ENCODE assay signal across 14 cellular contexts in the genomic region with DNA sequence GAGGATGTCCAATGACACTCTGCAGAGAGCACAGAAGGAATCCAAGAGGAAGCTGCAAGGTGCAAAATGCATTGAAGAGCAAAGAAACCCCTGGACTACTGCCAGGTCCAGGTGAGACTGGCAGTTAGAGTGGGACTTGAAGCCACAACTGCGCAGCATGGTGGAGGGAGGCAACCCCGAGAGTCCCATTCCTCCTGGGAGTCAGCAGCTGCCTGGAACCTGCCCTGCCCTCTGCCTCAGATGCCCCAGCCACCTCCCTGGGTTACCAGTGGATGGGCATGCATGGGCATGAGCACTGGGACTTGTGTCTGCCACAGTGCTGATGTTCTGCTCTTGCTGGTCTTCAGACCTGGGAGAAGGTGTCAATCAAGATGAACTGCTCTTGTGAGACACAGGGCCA. TPM values are rescaled to one million over a fixed set of nuclear protein-coding genes. Genes with fewer than 3 reads are reported as not detected.
A peak's percentile ranks its signal among the peaks of the same experiment; 100 is the strongest.
DNase-seq lines count a peak whose midpoint lies in the region; ATAC-seq and TF ChIP-seq lines count a peak whose summit lies in the region.
"Had no signal": no experiment of that assay in that cellular context is flagged by ENCODE, and none has a peak within 500 bp of the region (broad histone marks: within the 10 kb centered on the region; RNA-seq: fewer than 3 reads in every experiment).

No MANE protein-coding gene starts in this region.

- no peaks in the 10 kb centered on the region for H3K27me3 Mint-ChIP-seq in stimulated activated naive CD8-positive, alpha-beta T cell treated with anti-CD3 and anti-CD28 coated beads, Interleukin-15, amount 100 ng/mL, for 72 hours
- H3K27me3 Mint-ChIP-seq: activated naive CD8-positive, alpha-beta T cell had no signal

- peaks cover 15% of the 10 kb centered on the region for H3K4me1 ChIP-seq in OCI-LY3 (ENCODE audit: low read length)
- H3K4me1 ChIP-seq: breast epithelium had no signal

- no peaks in the 10 kb centered on the region for H3K27me3 ChIP-seq in OCI-LY3 (ENCODE audit: low read depth, low read length)
- H3K27me3 ChIP-seq: breast epithelium, tibial nerve had no signal

- H3K9me3 Mint-ChIP-seq in stimulated activated naive CD8-positive, alpha-beta T cell treated with anti-CD3 and anti-CD28 coated beads, Interleukin-15, amount 100 ng/mL, for 72 hours: no peaks in the 10 kb centered on the region
- H3K9me3 Mint-ChIP-seq: T-cell had no signal

- H3K4me3 ChIP-seq in OCI-LY3 (ENCODE audit: low read length): 0 out of 2 replicates have a peak overlapping the region, but pooled peaks have one; percentile 14
- H3K4me3 ChIP-seq: breast epithelium, tibial nerve had no signal

- no peak overlapping the region for H3K9ac ChIP-seq in OCI-LY3 (ENCODE audit: low read length)

- no peaks in the 10 kb centered on the region for H3K79me2 ChIP-seq in OCI-LY3 (ENCODE audit: low read length)

- ATAC-seq in esophagus mucosa: peak; percentile 58
- no peak for ATAC-seq in stimulated activated naive CD8-positive, alpha-beta T cell treated with anti-CD3 and anti-CD28 coated beads, Interleukin-15, amount 100 ng/mL, for 72 hours

- H4K20me1 ChIP-seq in OCI-LY3 (ENCODE audit: insufficient read depth, low read length): no peaks in the 10 kb centered on the region

- intact Hi-C loops in cardiac septum (cut with DNase I): loop anchor here (10.0 kb wide), 2 partner anchors 190 to 320 kb away; no protein-coding TSS in a partner anchor

- H3K4me3 Mint-ChIP-seq in stimulated activated naive CD8-positive, alpha-beta T cell treated with anti-CD3 and anti-CD28 coated beads, Interleukin-15, amount 100 ng/mL, for 72 hours: no peak overlapping the region
- H3K4me3 Mint-ChIP-seq: T-cell had no signal

- peak overlapping the region; percentile 10 to 92 for H3K27ac Mint-ChIP-seq in stimulated activated naive CD8-positive, alpha-beta T cell treated with anti-CD3 and anti-CD28 coated beads, Interleukin-15, amount 100 ng/mL, for 72 hours

- peak overlapping the region; percentile 58 for H3K27ac ChIP-seq in OCI-LY3 (ENCODE audit: low read length)
- H3K27ac ChIP-seq: breast epithelium, tibial nerve had no signal

- peaks cover 10% of the 10 kb centered on the region for H3K36me3 ChIP-seq in OCI-LY3 (replicated peaks; ENCODE audit: low read depth, low read length)
- H3K36me3 ChIP-seq: breast epithelium had no signal

- H3K9me3 ChIP-seq in OCI-LY3 (ENCODE audit: insufficient read depth, low read length): no peaks in the 10 kb centered on the region
- H3K9me3 ChIP-seq: breast epithelium, tibial nerve had no signal

- peak; percentile 60 for DNase-seq in activated effector memory CD4-positive, alpha-beta T cell treated with anti-CD3 and anti-CD28 coated beads, Interleukin-2, amount 50 U/mL, for 16 hours
- DNase-seq in activated effector memory CD4-positive, alpha-beta T cell treated with Interleukin-2 at 50 U/mL for 16 hours: no peak
- DNase-seq in stimulated activated naive CD8-positive, alpha-beta T cell treated with anti-CD3 and anti-CD28 coated beads, Interleukin-15, amount 100 ng/mL, for 72 hours: no peak
- DNase-seq in activated gamma-delta T cell treated with Interleukin-2 at 50 U/mL for 16 hours (no peak), SW480 (ENCODE audit: low spot score) (no peak), cardiac septum (ENCODE audit: low spot score) (no peak)
- DNase-seq: NCI-H510A; stimulated activated CD4-positive, alpha-beta T cell treated with anti-CD3 and anti-CD28 coated beads, Interleukin-15, amount 100 ng/mL, for 24 hours had no signal

- peak overlapping the region; percentile 50; the same call in 1 of the 2 replicates for H3K4me2 ChIP-seq in OCI-LY3 (ENCODE audit: low read length)

- peaks cover 26% of the 10 kb centered on the region for H3K4me1 Mint-ChIP-seq in stimulated activated naive CD8-positive, alpha-beta T cell treated with anti-CD3 and anti-CD28 coated beads, Interleukin-15, amount 100 ng/mL, for 72 hours

- TF ChIP-seq CTCF in OCI-LY3 (IDR thresholded peaks at IDR 0.05; ENCODE audit: low read depth, low read length): no peak

- H2AFZ ChIP-seq in OCI-LY3 (ENCODE audit: low read depth, low read length): no peak overlapping the region

RNA-seq across cellular contexts. Expression of a gene that starts 43.2 kb away (rescaled TPM):
- total RNA-seq in esophagus mucosa: 8.9 TPM
- 8.2 TPM for total RNA-seq in cardiac septum

RNA-seq across cellular contexts. Expression of a gene that starts 45.5 kb away (rescaled TPM):
- total RNA-seq in esophagus mucosa (3.7 TPM), cardiac septum (9.7 TPM)

RNA-seq across cellular contexts. Expression of a gene that starts 53.7 kb away (rescaled TPM):
- total RNA-seq in esophagus mucosa (44.6 TPM), cardiac septum (73.8 TPM)
